7 cellular contexts compared by ENCODE assay signal in the genomic region with DNA sequence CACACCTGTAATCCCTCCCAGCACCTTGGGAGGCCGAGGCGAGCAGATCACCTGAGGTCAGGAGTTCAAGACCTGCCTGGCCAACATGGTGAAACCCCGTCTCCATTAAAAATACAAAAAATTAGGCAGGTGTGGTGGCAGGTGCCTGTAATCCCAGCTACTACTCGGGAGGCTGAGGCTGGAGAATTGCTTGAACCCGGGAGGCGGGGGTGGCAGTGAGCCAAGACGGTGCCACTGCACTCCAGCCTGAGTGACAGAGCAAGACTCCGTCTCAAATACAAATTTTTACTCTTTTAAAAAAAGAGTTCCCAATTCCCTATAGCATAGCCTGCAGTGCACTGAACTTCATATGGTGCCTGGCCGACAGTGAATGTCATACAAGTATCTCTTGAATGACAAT. TPM values are rescaled to one million over a fixed set of nuclear protein-coding genes. Genes with fewer than 3 reads are reported as not detected.
A peak's percentile ranks its signal among the peaks of the same experiment; 100 is the strongest.
DNase-seq lines count a peak whose midpoint lies in the region; ATAC-seq and TF ChIP-seq lines count a peak whose summit lies in the region.
"Not testable (repeated sequence)": the region's sequence is repeated elsewhere in the genome, so short reads cannot be mapped to it uniquely, and the experiment has no call there.

No MANE protein-coding gene starts in this region.

- peak overlapping the region; percentile 91 for H3K4me3 ChIP-seq in Karpas-422 (ENCODE audit: low read length)
- H3K4me3 ChIP-seq in endocrine pancreas (ENCODE audit: control insufficient read depth, insufficient read depth, low read length), result peak overlapping the region; percentile 87
- H3K4me3 ChIP-seq in left lung, result peak overlapping the region; percentile 91 to 95
- peak overlapping the region; percentile 93 to 95 for H3K4me3 ChIP-seq in neutrophil (ENCODE audit: low read depth in 1 of 2, low read length in 1 of 2)

- peaks cover 12% of the 10 kb centered on the region for H3K4me1 ChIP-seq in ES-I3 (ENCODE audit: insufficient read depth, low read length)
- peaks cover 46% of the 10 kb centered on the region for H3K4me1 ChIP-seq in Karpas-422 (ENCODE audit: low read length)
- not testable (repeated sequence) for H3K4me1 ChIP-seq in endocrine pancreas (ENCODE audit: control insufficient read depth, insufficient read depth, low read length)
- peaks cover 5 to 62% of the 10 kb centered on the region in 2 donors for H3K4me1 ChIP-seq in left lung
- H3K4me1 ChIP-seq in neutrophil (ENCODE audit: control insufficient read depth in 1 of 2, insufficient read depth in 1 of 2, low read depth in 1 of 2, low read length in 1 of 2), result peaks cover 73 to 74% of the 10 kb centered on the region in 2 experiments

- not testable (repeated sequence) for H3K9me3 ChIP-seq in ES-I3 (ENCODE audit: control insufficient read depth, insufficient read depth, low read length); Karpas-422 (ENCODE audit: low read length); endocrine pancreas (ENCODE audit: control insufficient read depth, low read length); left lung; neutrophil

- peak overlapping the region; percentile 89; the same call in 1 of the 2 replicates for H3K27ac ChIP-seq in Karpas-422 (ENCODE audit: low read length)
- peak overlapping the region; percentile 92 for H3K27ac ChIP-seq in VCaP
- H3K27ac ChIP-seq in left lung, result peak overlapping the region in 1 of 2 donors; percentile 99
- H3K27ac ChIP-seq in neutrophil, result peak overlapping the region; percentile 99

- H3K27me3 ChIP-seq in Karpas-422 (ENCODE audit: low read length); endocrine pancreas (ENCODE audit: control insufficient read depth, insufficient read depth, low read length); left lung; neutrophil: not testable (repeated sequence)

- ATAC-seq in left lung, result not testable (repeated sequence)

- H3K27me3 Mint-ChIP-seq in activated naive CD8-positive, alpha-beta T cell treated with anti-CD3 and anti-CD28 coated beads for 36 hours, result not testable (repeated sequence)

- 0 out of 2 replicates have a peak overlapping the region, but pooled peaks have one; percentile 86 for H3K9ac ChIP-seq in ES-I3 (ENCODE audit: low read depth, low read length)
- peak overlapping the region; percentile 86 for H3K9ac ChIP-seq in Karpas-422 (ENCODE audit: low read length)
- H3K9ac ChIP-seq in endocrine pancreas (ENCODE audit: control insufficient read depth, insufficient read depth, low read length), result not testable (repeated sequence)

- H3K27ac Mint-ChIP-seq in activated naive CD8-positive, alpha-beta T cell treated with anti-CD3 and anti-CD28 coated beads for 36 hours, result peak overlapping the region; percentile 12

- peak overlapping the region; percentile 99 for H3K4me3 Mint-ChIP-seq in activated naive CD8-positive, alpha-beta T cell treated with anti-CD3 and anti-CD28 coated beads for 36 hours

- not testable (repeated sequence) for TF ChIP-seq CTCF in VCaP (conservative IDR thresholded peaks at IDR 0.05); left lung (IDR thresholded peaks at IDR 0.05); neutrophil (IDR thresholded peaks at IDR 0.05)

- H3K79me2 ChIP-seq in Karpas-422 (ENCODE audit: low read length), result peaks cover 79% of the 10 kb centered on the region

- not testable (repeated sequence) for H3K36me3 ChIP-seq in ES-I3 (ENCODE audit: insufficient read depth, low read length); Karpas-422 (ENCODE audit: insufficient read depth, low read length); endocrine pancreas (ENCODE audit: control insufficient read depth, insufficient read depth, low read length); left lung; neutrophil

- H3K9me3 Mint-ChIP-seq in activated naive CD8-positive, alpha-beta T cell treated with anti-CD3 and anti-CD28 coated beads for 36 hours, result not testable (repeated sequence)

- DNase-seq in Karpas-422, result peak; percentile 54
- not testable (repeated sequence) for DNase-seq in activated naive CD8-positive, alpha-beta T cell treated with anti-CD3 and anti-CD28 coated beads for 36 hours; left lung

- peaks cover 22% of the 10 kb centered on the region; the same call in 1 of the 2 replicates for H4K20me1 ChIP-seq in Karpas-422 (ENCODE audit: insufficient read depth, low read depth, low read length)

- H2AFZ ChIP-seq in Karpas-422 (ENCODE audit: low read length), result not testable (repeated sequence)

- peaks cover 31% of the 10 kb centered on the region for H3K4me1 Mint-ChIP-seq in activated naive CD8-positive, alpha-beta T cell treated with anti-CD3 and anti-CD28 coated beads for 36 hours

- H3K9me2 ChIP-seq in Karpas-422 (replicated peaks; ENCODE audit: insufficient read depth, low read length), result not testable (repeated sequence)

- H3K4me2 ChIP-seq in Karpas-422 (ENCODE audit: low read depth, low read length, poor library complexity, severe bottlenecking), result peak overlapping the region; percentile 96

- intact Hi-C loops in left lung (cut with DNase I), result not testable (repeated sequence)

- H3K36me3 Mint-ChIP-seq in activated naive CD8-positive, alpha-beta T cell treated with anti-CD3 and anti-CD28 coated beads for 36 hours, result peaks cover 15% of the 10 kb centered on the region

RNA-seq across cellular contexts. Expression of a gene that starts 2.4 kb away (rescaled TPM):
- 71.0 and 82.2 TPM in 2 replicates for total RNA-seq in Karpas-422 (2014; rRNA removed; shearing (Covaris generic); ENCODE audit: low replicate concordance)
- 10 to 100 TPM; 37.0 to 40.9 TPM for total RNA-seq in activated naive CD8-positive, alpha-beta T cell treated with anti-CD3 and anti-CD28 coated beads for 36 hours
- 10 to 100 TPM; 42.5 to 49.2 TPM for total RNA-seq in left lung
